24 cellular contexts compared by ENCODE assay signal in genomic region chr7:29972315-29972669, GRCh38.
"Had no signal": no experiment of that assay in that cellular context is flagged by ENCODE, and none has a peak within 500 bp of the region (broad histone marks: within the 10 kb centered on the region; RNA-seq: fewer than 3 reads in every experiment).

No MANE protein-coding gene starts in this region.

- FAIRE-seq: keratinocyte had no signal

- H3K27ac ChIP-seq: epithelial cell of prostate, gastrocnemius medialis, left lung, neutrophil, parathyroid adenoma, right atrium auricular region, sigmoid colon, stomach, thoracic aorta, vagina had no signal

- DNase-seq: cerebellar nuclear complex; cortex of kidney; effector CD4-positive, alpha-beta T cell; gastrocnemius medialis; head of caudate nucleus; left cardiac atrium; left lung; mesenchymal stem cell; natural killer cell; sigmoid colon; stimulated activated CD4-positive, alpha-beta T cell treated with anti-CD3 and anti-CD28 coated beads, Interleukin-2, amount 100 ng/mL, for 24 hours; stimulated activated CD4-positive, alpha-beta T cell treated with anti-CD3 and anti-CD28 coated beads, Interleukin-4, amount 100 ng/mL, for 24 hours; stimulated activated naive CD4-positive, alpha-beta T cell treated with Interleukin-2 at 50 U/mL for 16 hours; stomach; trophoblast cell had no signal

- H3K9me3 ChIP-seq: gastrocnemius medialis, left lung, neutrophil, right atrium auricular region, sigmoid colon, stomach, thoracic aorta, vagina had no signal

- H2AFZ ChIP-seq: parathyroid adenoma had no signal

- H3K27me3 ChIP-seq: gastrocnemius medialis, left lung, neutrophil, right atrium auricular region, sigmoid colon, stomach, vagina had no signal

- H3K36me3 ChIP-seq: gastrocnemius medialis, left lung, neutrophil, right atrium auricular region, thoracic aorta had no signal

- H3K4me3 ChIP-seq: gastrocnemius medialis, left lung, right atrium auricular region, sigmoid colon, stomach, thoracic aorta, vagina had no signal

- ATAC-seq: esophagus mucosa; gastrocnemius medialis; left cardiac atrium; left lung; natural killer cell; stimulated activated effector memory CD8-positive, alpha-beta T cell treated with anti-CD3 and anti-CD28 coated beads, Interleukin-12 subunit alpha, Interleukin-12 subunit beta, amount 100 ng/mL, for 72 hours had no signal

- H3K4me1 ChIP-seq: gastrocnemius medialis had no signal

- H3K9ac ChIP-seq: parathyroid adenoma had no signal
